In the genomic region with DNA sequence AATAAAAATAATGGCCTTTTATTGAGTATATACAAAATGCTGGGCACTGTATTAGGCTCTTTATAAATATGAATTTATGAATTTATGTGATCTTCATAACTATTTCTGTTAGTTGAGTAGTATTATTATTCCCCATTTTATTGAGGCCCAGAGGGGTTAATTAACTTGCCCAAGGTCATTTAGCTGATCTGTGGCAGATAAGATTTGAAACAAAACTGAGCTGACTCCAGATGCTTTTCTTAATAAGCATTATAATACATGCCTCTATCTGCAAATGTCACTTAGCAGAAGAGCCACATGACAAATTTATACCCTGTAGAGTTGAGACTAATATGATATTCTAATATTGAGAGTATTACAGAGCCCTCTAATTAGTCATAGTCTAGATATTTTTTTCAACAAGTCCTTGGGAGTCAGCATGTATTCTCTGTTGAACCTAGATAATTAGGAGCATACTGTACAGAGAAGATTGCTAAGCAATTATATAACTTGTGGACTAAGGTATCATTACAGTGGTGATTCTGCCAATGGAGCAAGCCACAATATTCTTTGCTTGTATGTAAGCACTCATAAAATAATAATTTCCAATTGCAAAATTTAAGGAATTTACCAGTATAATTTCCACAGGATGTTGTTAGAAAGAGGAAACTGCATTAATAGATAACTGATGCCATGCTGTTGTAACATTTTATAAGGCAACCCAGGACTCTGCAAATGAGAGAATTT, we compare ENCODE assay signal across 1 cellular context.
TF ChIP-seq lines count a peak whose summit lies in the region.

No MANE protein-coding gene starts in this region.

TF ChIP-seq in SK-N-SH, 30 proteins besides CTCF, POLR2A, EP300 and RAD21 (continued from another document):
- TF ChIP-seq, protein P1, sequence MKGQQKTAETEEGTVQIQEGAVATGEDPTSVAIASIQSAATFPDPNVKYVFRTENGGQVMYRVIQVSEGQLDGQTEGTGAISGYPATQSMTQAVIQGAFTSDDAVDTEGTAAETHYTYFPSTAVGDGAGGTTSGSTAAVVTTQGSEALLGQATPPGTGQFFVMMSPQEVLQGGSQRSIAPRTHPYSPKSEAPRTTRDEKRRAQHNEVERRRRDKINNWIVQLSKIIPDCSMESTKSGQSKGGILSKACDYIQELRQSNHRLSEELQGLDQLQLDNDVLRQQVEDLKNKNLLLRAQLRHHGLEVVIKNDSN (IDR thresholded peaks at IDR 0.05; ENCODE audit: borderline replicate concordance, low read depth), result no peak
- TF ChIP-seq REST (IDR thresholded peaks at IDR 0.05; ENCODE audit: low read depth, low read length), result no peak
- no peak for TF ChIP-seq EZH2phosphoT487 (IDR thresholded peaks at IDR 0.05; ENCODE audit: borderline replicate concordance, low read depth)
- TF ChIP-seq MXI1 (IDR thresholded peaks at IDR 0.05; ENCODE audit: low read depth, low read length), result peak; percentile 42; the same call in 1 of the 2 replicates
- no peak for TF ChIP-seq MEF2A (IDR thresholded peaks at IDR 0.05; ENCODE audit: borderline replicate concordance, low read depth)
- no peak for TF ChIP-seq CHD2 (IDR thresholded peaks at IDR 0.05; ENCODE audit: low read length, partially characterized antibody)
TF ChIP-seq in SK-N-SH: peak in this region for 3.
